ENCODE assay signal across 19 cellular contexts in the genomic region with DNA sequence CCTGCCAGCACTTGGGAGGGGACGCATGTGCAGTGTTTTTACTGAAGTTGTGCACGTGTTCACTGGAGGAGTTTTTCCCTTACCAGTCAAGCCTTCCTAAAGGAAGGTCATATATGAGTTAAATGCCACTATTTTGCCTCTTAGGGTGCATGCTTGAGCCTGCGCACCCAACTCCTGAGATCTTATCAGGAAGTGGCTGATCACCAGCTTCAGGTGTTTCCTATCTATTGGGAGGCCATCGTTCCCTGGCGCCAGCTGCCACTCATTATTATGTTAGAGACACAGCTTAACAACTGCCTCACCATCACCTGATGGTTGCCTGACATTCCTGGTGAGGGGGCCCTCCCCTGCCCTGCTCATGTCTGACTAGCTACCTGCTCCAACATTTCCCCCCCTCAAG. TPM values are rescaled to one million over a fixed set of nuclear protein-coding genes. Genes with fewer than 3 reads are reported as not detected.
DNase-seq lines count a peak whose midpoint lies in the region; ATAC-seq and TF ChIP-seq lines count a peak whose summit lies in the region.
"Had no signal": no experiment of that assay in that cellular context is flagged by ENCODE, and none has a peak within 500 bp of the region (broad histone marks: within the 10 kb centered on the region; RNA-seq: fewer than 3 reads in every experiment).

No MANE protein-coding gene starts in this region.

- H3K27ac ChIP-seq in DND-41 (ENCODE audit: low read length) (no peak overlapping the region; the same call in 1 of the 2 replicates), mesenchymal stem cell (ENCODE audit: low read length, poor library complexity, severe bottlenecking) (no peak overlapping the region), OCI-LY7 (ENCODE audit: low read depth, low read length, poor library complexity, severe bottlenecking) (no peak overlapping the region)
- H3K27ac ChIP-seq: BLaER1 treated with 17β-estradiol and CSF1 and Interleukin-3, amounts not matched to agents 10 nM and 100 nM had no signal

- 94% methylated on average over 4 of the region's 5 CpGs for WGBS in mesenchymal stem cell

- H3K27me3 ChIP-seq in DND-41 (ENCODE audit: insufficient read depth, low read length, poor library complexity): no peaks in the 10 kb centered on the region
- H3K27me3 ChIP-seq in Loucy (ENCODE audit: insufficient read depth, low read length, poor library complexity, severe bottlenecking): no peaks in the 10 kb centered on the region
- no peaks in the 10 kb centered on the region for H3K27me3 ChIP-seq in mesenchymal stem cell (ENCODE audit: control insufficient read depth in 1 of 2, insufficient read depth in 1 of 2, low read length in 2 of 2)
- no peaks in the 10 kb centered on the region for H3K27me3 ChIP-seq in BE2C
- H3K27me3 ChIP-seq: BLaER1 treated with 17β-estradiol and CSF1 and Interleukin-3, amounts not matched to agents 10 nM and 100 nM had no signal

- H2BK15ac ChIP-seq in mesenchymal stem cell (ENCODE audit: low read depth, poor library complexity, severe bottlenecking): peak overlapping the region; percentile 0

- peaks cover 99% of the 10 kb centered on the region for H3K79me2 ChIP-seq in DND-41 (ENCODE audit: insufficient read depth, low read length)
- peaks cover 100% of the 10 kb centered on the region for H3K79me2 ChIP-seq in Loucy (ENCODE audit: insufficient read depth, low read length)
- peaks cover 84% of the 10 kb centered on the region for H3K79me2 ChIP-seq in OCI-LY7 (ENCODE audit: insufficient read depth, low read depth, low read length)

- TF ChIP-seq CTCF in DND-41 (IDR thresholded peaks at IDR 0.05; ENCODE audit: borderline replicate concordance, extremely low read depth, low read length, poor library complexity, severe bottlenecking): no peak
- TF ChIP-seq CTCF in Loucy (conservative IDR thresholded peaks at IDR 0.05; ENCODE audit: low read length): no peak
- TF ChIP-seq CTCF in BE2C (IDR thresholded peaks at IDR 0.05; ENCODE audit: low read depth, low read length): no peak
- TF ChIP-seq CTCF in OCI-LY7 (conservative IDR thresholded peaks at IDR 0.05; ENCODE audit: low read length): no peak

- no peak overlapping the region for H2BK12ac ChIP-seq in mesenchymal stem cell (ENCODE audit: low read length in 2 of 2)

- H3K4me3 ChIP-seq in DND-41 (ENCODE audit: low read depth in 1 of 2, low read length in 2 of 2) (no peak overlapping the region), Loucy (ENCODE audit: low read length, poor library complexity, severe bottlenecking) (peak overlapping the region; percentile 47), mesenchymal stem cell (ENCODE audit: insufficient read depth in 1 of 2, low read depth in 1 of 2, low read length in 2 of 2) (no peak overlapping the region), BE2C (ENCODE audit: low read depth, low read length) (no peak overlapping the region), OCI-LY7 (ENCODE audit: low read depth, low read length, poor library complexity, severe bottlenecking) (no peak overlapping the region)
- H3K4me3 ChIP-seq: BLaER1 treated with 17β-estradiol and CSF1 and Interleukin-3, amounts not matched to agents 10 nM and 100 nM; HAP-1 had no signal

- no peak overlapping the region for H2AFZ ChIP-seq in DND-41 (ENCODE audit: low read depth, low read length)
- H2AFZ ChIP-seq in Loucy (ENCODE audit: low read length): no peak overlapping the region
- H2AFZ ChIP-seq in mesenchymal stem cell (ENCODE audit: low read depth, low read length): no peak overlapping the region
- H2AFZ ChIP-seq in OCI-LY7 (ENCODE audit: low read length): no peak overlapping the region

- POLR2A ChIA-PET in OCI-LY7 (lab: Charles Lee): no interaction called here

- no peak overlapping the region for H2BK120ac ChIP-seq in mesenchymal stem cell (ENCODE audit: low read depth, low read length)

- H3K4ac ChIP-seq in mesenchymal stem cell (ENCODE audit: low read depth in 1 of 2, low read length in 2 of 2): no peak overlapping the region

- no peak overlapping the region for H3K23ac ChIP-seq in mesenchymal stem cell (ENCODE audit: low read length in 2 of 2)

- H3F3A ChIP-seq in Loucy (ENCODE audit: low read depth): no peaks in the 10 kb centered on the region

- no peak overlapping the region for H3K14ac ChIP-seq in mesenchymal stem cell (ENCODE audit: low read length in 2 of 2)

- H3K4me2 ChIP-seq in DND-41 (ENCODE audit: insufficient read depth, low read length): no peak overlapping the region
- peak overlapping the region; percentile 63 for H3K4me2 ChIP-seq in Loucy (ENCODE audit: low read depth, low read length, poor library complexity, severe bottlenecking)
- no peak overlapping the region for H3K4me2 ChIP-seq in mesenchymal stem cell (ENCODE audit: low read length, poor library complexity, severe bottlenecking)
- no peak overlapping the region for H3K4me2 ChIP-seq in OCI-LY7 (ENCODE audit: low read length)

- no peaks in the 10 kb centered on the region for H3K9me2 ChIP-seq in Loucy (replicated peaks; ENCODE audit: low read depth, low read length)
- no peaks in the 10 kb centered on the region for H3K9me2 ChIP-seq in OCI-LY7 (ENCODE audit: insufficient read depth, low read length)

- no peak overlapping the region for H2BK5ac ChIP-seq in mesenchymal stem cell (ENCODE audit: low read depth, low read length, poor library complexity, severe bottlenecking)

- H2AK5ac ChIP-seq in mesenchymal stem cell (ENCODE audit: low read length, severe bottlenecking): no peak overlapping the region

- peaks cover 13% of the 10 kb centered on the region for H3K4me1 ChIP-seq in DND-41 (ENCODE audit: insufficient read depth, low read length)
- H3K4me1 ChIP-seq in Loucy (ENCODE audit: insufficient read depth, low read length, poor library complexity, severe bottlenecking): peaks cover 56% of the 10 kb centered on the region
- H3K4me1 ChIP-seq in mesenchymal stem cell (ENCODE audit: control insufficient read depth, insufficient read depth, low read depth, low read length): no peaks in the 10 kb centered on the region
- H3K4me1 ChIP-seq in BE2C: no peaks in the 10 kb centered on the region; the same call in 1 of the 2 replicates
- no peaks in the 10 kb centered on the region for H3K4me1 ChIP-seq in OCI-LY7 (ENCODE audit: insufficient read depth, low read length, poor library complexity, severe bottlenecking)
- H3K4me1 ChIP-seq: HAP-1 had no signal

- CTCF ChIA-PET in OCI-LY7 (lab: Charles Lee; ENCODE audit: unreplicated experiment): no interaction called here

- H3K36me3 ChIP-seq in DND-41 (ENCODE audit: insufficient read depth, low read length): peaks cover 15% of the 10 kb centered on the region
- no peaks in the 10 kb centered on the region; the same call in 1 of the 2 replicates for H3K36me3 ChIP-seq in Loucy (ENCODE audit: insufficient read depth, low read length)
- peaks cover 0 to 3% of the 10 kb centered on the region in 2 experiments for H3K36me3 ChIP-seq in mesenchymal stem cell (ENCODE audit: control insufficient read depth in 1 of 2, insufficient read depth in 2 of 2, low read depth in 1 of 2, low read length in 2 of 2)
- no peaks in the 10 kb centered on the region; the same call in 1 of the 2 replicates for H3K36me3 ChIP-seq in BE2C
- H3K36me3 ChIP-seq in OCI-LY7 (ENCODE audit: insufficient read depth, low read length): peaks cover 59% of the 10 kb centered on the region

- H3K9ac ChIP-seq in DND-41 (ENCODE audit: low read depth, low read length) (no peak overlapping the region), Loucy (ENCODE audit: low read depth, low read length, poor library complexity, severe bottlenecking) (no peak overlapping the region), mesenchymal stem cell (ENCODE audit: low read length) (no peak overlapping the region)
- H3K9ac ChIP-seq: BLaER1 treated with 17β-estradiol and CSF1 and Interleukin-3, amounts not matched to agents 10 nM and 100 nM had no signal

- BruUV-seq in OCI-LY7 (replicated peaks; lab: Mats Ljungman, UMichigan): no TSS peak

- DNase-seq in DND-41: peak; percentile 16
- DNase-seq in mesenchymal stem cell: no peak
- no peak for DNase-seq in SHP77 (lab: John Stamatoyannopoulos, UW)
- DNase-seq in BE2C: no peak
- no peak for DNase-seq in OCI-LY7 (ENCODE audit: low spot score)
- no peak for DNase-seq in SW480 (ENCODE audit: low spot score)
- DNase-seq: 8988T; CD4-positive, alpha-beta T cell; CD8-positive, alpha-beta memory T cell; DMS 273 treated with DMSO at 0.1 percent for 48 hours; DMS79; GF-D8; GOT3; HFFc6 had no signal

- H4K20me1 ChIP-seq in DND-41 (ENCODE audit: insufficient read depth, low read length) (peaks cover 60% of the 10 kb centered on the region), Loucy (ENCODE audit: insufficient read depth, low read length, poor library complexity, severe bottlenecking) (peaks cover 14% of the 10 kb centered on the region), OCI-LY7 (ENCODE audit: insufficient read depth, low read length) (peaks cover 21% of the 10 kb centered on the region; the same call in 1 of the 2 replicates)

- H4K91ac ChIP-seq in mesenchymal stem cell (ENCODE audit: low read length): no peak overlapping the region

- intact Hi-C loops in OCI-LY7 (cut with micrococcal nuclease; ENCODE audit: unreplicated experiment): no loop called here

- H3K18ac ChIP-seq in mesenchymal stem cell (ENCODE audit: low read depth in 1 of 2, low read length in 2 of 2): no peak overlapping the region

- H3K9me3 ChIP-seq in DND-41 (ENCODE audit: insufficient read depth, low read length, severe bottlenecking) (peaks cover 4% of the 10 kb centered on the region), Loucy (ENCODE audit: insufficient read depth, low read depth, low read length) (0 out of 2 replicates have a peak, but pooled peaks cover 3% of the 10 kb centered on the region), mesenchymal stem cell (ENCODE audit: control insufficient read depth, low read length) (peaks cover 3% of the 10 kb centered on the region), BE2C (no peaks in the 10 kb centered on the region), OCI-LY7 (ENCODE audit: low read length) (peaks cover 9% of the 10 kb centered on the region; the same call in 1 of the 2 replicates)

- H4K8ac ChIP-seq in mesenchymal stem cell (ENCODE audit: low read length): no peak overlapping the region

- peaks cover 38% of the 10 kb centered on the region for H3K79me1 ChIP-seq in mesenchymal stem cell (replicated peaks; ENCODE audit: low read length, poor library complexity, severe bottlenecking)

- peak; percentile 60; the same call in 1 of the 3 replicates for ATAC-seq in DND-41 (ENCODE audit: insufficient read depth, low read depth)

RNA-seq across cellular contexts. Expression of gene ERVFRD-1, which starts 8.5 kb away (rescaled TPM):
- 0.03 TPM for polyA plus RNA-seq in mesenchymal stem cell (2013, experiment 1 of 2)
- polyA plus RNA-seq in mesenchymal stem cell (2013, experiment 2 of 2): 0.01 TPM
- 0.14 TPM for polyA plus RNA-seq in BE2C (2012; ENCODE audit: insufficient read depth, insufficient read length, low read depth)
- total RNA-seq in OCI-LY7 (2014; rRNA removed; shearing (Covaris generic)): not detected in 2 replicates
- not detected in 2 replicates for total RNA-seq in OCI-LY7 (2022)
- total RNA-seq: CD4-positive, alpha-beta T cell; CD8-positive, alpha-beta memory T cell; Daoy; HFFc6 had no signal

RNA-seq across cellular contexts. Expression of gene SMIM13, which starts 9.4 kb away (rescaled TPM):
- 12.3 TPM for polyA plus RNA-seq in mesenchymal stem cell (2013, experiment 1 of 2)
- polyA plus RNA-seq in mesenchymal stem cell (2013, experiment 2 of 2): 13.6 TPM
- polyA plus RNA-seq in BE2C (2012; ENCODE audit: insufficient read depth, insufficient read length, low read depth): 15.1 TPM
- total RNA-seq in OCI-LY7 (2014; rRNA removed; shearing (Covaris generic)): 13.9 and 16.4 TPM in 2 replicates
- total RNA-seq in OCI-LY7 (2022): 19.0 and 19.5 TPM in 2 replicates

RNA-seq across cellular contexts. Expression of gene ELOVL2, which starts 59.0 kb away (rescaled TPM):
- 11.7 TPM for polyA plus RNA-seq in mesenchymal stem cell (2013, experiment 1 of 2)
- polyA plus RNA-seq in mesenchymal stem cell (2013, experiment 2 of 2): 12.0 TPM
- polyA plus RNA-seq in BE2C (2012; ENCODE audit: insufficient read depth, insufficient read length, low read depth): 0.11 TPM
- not detected in 2 replicates for total RNA-seq in OCI-LY7 (2014; rRNA removed; shearing (Covaris generic))
- not detected in 2 replicates for total RNA-seq in OCI-LY7 (2022)
- total RNA-seq: CD4-positive, alpha-beta T cell; CD8-positive, alpha-beta memory T cell had no signal
- polyA plus RNA-seq: CD14-positive monocyte; CD8-positive, alpha-beta memory T cell had no signal
